In the genomic region with DNA sequence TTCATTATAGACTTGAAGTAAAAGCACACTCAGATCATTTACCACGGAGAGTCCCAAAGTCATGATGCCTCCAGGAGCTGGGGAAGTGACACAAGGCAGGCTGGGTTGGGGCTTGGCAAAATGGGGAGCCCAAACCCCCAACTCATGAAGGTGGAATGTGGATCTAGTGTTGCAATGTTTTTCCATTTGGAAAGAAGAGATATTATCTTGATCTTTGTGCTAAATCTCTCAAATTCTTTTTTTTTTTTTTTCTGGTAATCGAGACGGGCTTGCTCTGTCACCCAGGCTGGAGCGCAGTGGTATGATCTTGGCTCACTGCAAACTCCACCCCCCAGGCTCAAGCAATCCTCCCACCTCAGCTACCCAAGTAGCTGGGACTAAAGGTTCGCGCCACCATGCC, we compare ENCODE assay signal across 25 cellular contexts. TPM values are rescaled to one million over a fixed set of nuclear protein-coding genes. Genes with fewer than 3 reads are reported as not detected.
DNase-seq lines count a peak whose midpoint lies in the region; ATAC-seq, FAIRE-seq and TF ChIP-seq lines count a peak whose summit lies in the region.
"Had no signal": no experiment of that assay in that cellular context is flagged by ENCODE, and none has a peak within 500 bp of the region (broad histone marks: within the 10 kb centered on the region; RNA-seq: fewer than 3 reads in every experiment).

No MANE protein-coding gene starts in this region.

- H3K9ac ChIP-seq in PC-3 (ENCODE audit: low read length) (no peak overlapping the region), K562 (ENCODE audit: insufficient read depth in 1 of 2, low read depth in 2 of 2, low read length in 2 of 2) (no peak overlapping the region)

- ATAC-seq in GM23338 (no peak), PC-3 (no peak), K562 (no peak), natural killer cell (no peak)
- ATAC-seq: HCT116, Panc1 had no signal

- H3K4me3 ChIP-seq in GM23338 (no peak overlapping the region), PC-3 (ENCODE audit: low read length) (no peak overlapping the region), K562 (no peak overlapping the region)

- no peaks in the 10 kb centered on the region for H3K36me3 ChIP-seq in GM23338 (ENCODE audit: insufficient read depth)
- H3K36me3 ChIP-seq in PC-3 (ENCODE audit: low read depth, low read length), result no peaks in the 10 kb centered on the region
- no peaks in the 10 kb centered on the region for H3K36me3 ChIP-seq in K562 (ENCODE audit: control insufficient read depth, insufficient read depth, low read length)

- no peak overlapping the region for H3K27ac Mint-ChIP-seq in GM23338
- no peak overlapping the region for H3K27ac Mint-ChIP-seq in natural killer cell

- TF ChIP-seq EP300 in K562 (IDR thresholded peaks at IDR 0.05; ENCODE audit: low read length), result no peak

- in situ Hi-C loops in K562 (cut with MboI), result no loop called here

- H3K9me1 ChIP-seq in K562 (ENCODE audit: control insufficient read depth, insufficient read depth, low read length), result no peaks in the 10 kb centered on the region

- 6% methylated on average over 6 of the region's 6 CpGs for WGBS in K562 (ENCODE audit: insufficient coverage, low coverage, missing lambda C conversion rate)

- H3K4me1 ChIP-seq in GM23338 (ENCODE audit: insufficient read depth) (no peaks in the 10 kb centered on the region), PC-3 (ENCODE audit: insufficient read depth, low read length) (peaks cover 12% of the 10 kb centered on the region), K562 (replicated peaks in 1 of 2; ENCODE audit: control insufficient read depth in 2 of 2, insufficient read depth in 2 of 2, low read length in 2 of 2) (0 out of 5 replicates have a peak, but pooled peaks cover 0 to 2% of the 10 kb centered on the region in 2 experiments)

- H3K79me2 ChIP-seq in GM23338 (replicated peaks; ENCODE audit: insufficient read depth) (no peaks in the 10 kb centered on the region), PC-3 (ENCODE audit: low read length) (no peaks in the 10 kb centered on the region), K562 (ENCODE audit: control insufficient read depth, insufficient read depth, low read length) (no peaks in the 10 kb centered on the region)

- peaks cover 8% of the 10 kb centered on the region for H3K4me1 Mint-ChIP-seq in GM23338
- H3K4me1 Mint-ChIP-seq in natural killer cell, result no peaks in the 10 kb centered on the region

- H3K9me2 ChIP-seq in GM23338 (ENCODE audit: insufficient read depth), result 0 out of 2 replicates have a peak, but pooled peaks cover 2% of the 10 kb centered on the region
- no peaks in the 10 kb centered on the region for H3K9me2 ChIP-seq in PC-3 (replicated peaks; ENCODE audit: low read length)

- H3K4me2 ChIP-seq in GM23338, result no peak overlapping the region
- H3K4me2 ChIP-seq in PC-3 (ENCODE audit: low read length), result peak overlapping the region; percentile 31; the same call in 1 of the 2 replicates
- no peak overlapping the region for H3K4me2 ChIP-seq in K562 (ENCODE audit: insufficient read depth, low read length)

- H3K27ac ChIP-seq in GM23338 (ENCODE audit: low read depth) (no peak overlapping the region), PC-3 (ENCODE audit: low read length) (peak overlapping the region; percentile 18; the same call in 1 of the 2 replicates), K562 (ENCODE audit: extremely low read depth, low read depth, low read length) (no peak overlapping the region)
- H3K27ac ChIP-seq: HL-60, RWPE1 had no signal

- no peaks in the 10 kb centered on the region for H4K20me1 ChIP-seq in GM23338 (replicated peaks; ENCODE audit: insufficient read depth)
- no peaks in the 10 kb centered on the region for H4K20me1 ChIP-seq in PC-3 (ENCODE audit: low read length)
- no peaks in the 10 kb centered on the region for H4K20me1 ChIP-seq in K562 (replicated peaks; ENCODE audit: control insufficient read depth, insufficient read depth, low read length)

- no peak for FAIRE-seq in K562 (lab: Jason Lieb, UNC)
- FAIRE-seq: H1 had no signal

- peak overlapping the region; percentile 47; the same call in 1 of the 2 replicates for H2AFZ ChIP-seq in GM23338
- H2AFZ ChIP-seq in PC-3 (ENCODE audit: low read length), result 0 out of 2 replicates have a peak overlapping the region, but pooled peaks have one; percentile 26
- H2AFZ ChIP-seq in K562 (ENCODE audit: low read depth, low read length), result no peak overlapping the region

- H3K4me3 Mint-ChIP-seq in GM23338 (no peak overlapping the region), natural killer cell (no peak overlapping the region)

- BruUV-seq in PC-3 (replicated peaks; lab: Mats Ljungman, UMichigan), result no TSS peak
- BruUV-seq in K562 (replicated peaks; lab: Mats Ljungman, UMichigan), result no TSS peak

- no peak for TF ChIP-seq POLR2A in K562 (conservative IDR thresholded peaks at IDR 0.05)

- H3K36me3 Mint-ChIP-seq in GM23338 (ENCODE audit: low read depth) (no peaks in the 10 kb centered on the region; the same call in 2 of the 3 replicates), natural killer cell (no peaks in the 10 kb centered on the region)

- no peak for TF ChIP-seq RAD21 in K562 (CRISPR knock-in tag; conservative IDR thresholded peaks at IDR 0.05 in 1 of 2, IDR thresholded peaks at IDR 0.05 in 1 of 2)

- intact Hi-C loops in PC-3 (cut with micrococcal nuclease), result no loop called here
- intact Hi-C loops in K562 (cut with micrococcal nuclease), result no loop called here
- intact Hi-C loops in natural killer cell (cut with micrococcal nuclease), result no loop called here

- no peaks in the 10 kb centered on the region for H3F3A ChIP-seq in GM23338 (replicated peaks; ENCODE audit: low read depth)
- H3F3A ChIP-seq in PC-3 (ENCODE audit: low read length, unreplicated experiment), result no peaks in the 10 kb centered on the region

- H3K9me3 ChIP-seq in PC-3 (ENCODE audit: low read length) (no peaks in the 10 kb centered on the region), K562 (replicated peaks; ENCODE audit: control insufficient read depth, insufficient read depth, low read depth, low read length) (no peaks in the 10 kb centered on the region)

- no peaks in the 10 kb centered on the region for H3K27me3 ChIP-seq in GM23338 (ENCODE audit: insufficient read depth)
- no peaks in the 10 kb centered on the region for H3K27me3 ChIP-seq in PC-3 (ENCODE audit: low read length)
- peaks cover 33 to 68% of the 10 kb centered on the region in 2 experiments for H3K27me3 ChIP-seq in K562 (ENCODE audit: control insufficient read depth in 2 of 2, insufficient read depth in 2 of 2, low read length in 2 of 2)

- POLR2A ChIA-PET in PC-3 (lab: Charles Lee; ENCODE audit: unreplicated experiment), result no interaction called here
- POLR2A ChIA-PET in K562 (lab: Yijun Ruan, JAX), result no interaction called here

- H3K9me3 Mint-ChIP-seq in GM23338 (peaks cover 11% of the 10 kb centered on the region), natural killer cell (no peaks in the 10 kb centered on the region)

- DNase-seq in GM23338 (ENCODE audit: low spot score), result no peak
- DNase-seq in PC-3, result peak; percentile 12
- no peak for DNase-seq in K562 (ENCODE audit: extremely low read depth in 1 of 4, low spot score in 3 of 4)
- DNase-seq in Ammon's horn (ENCODE audit: low spot score), result no peak
- DNase-seq in activated T-cell treated with anti-CD3 and anti-CD28 coated beads for 4 hours, result no peak
- DNase-seq in natural killer cell, result no peak
- no peak for DNase-seq in GDM1 (lab: John Stamatoyannopoulos, UW)
- DNase-seq: Calu3; DMS79 treated with DMSO at 0.1 percent for 48 hours; Karpas-422; MV-4-11; NCI-H1105; NCI-H1436 treated with DMSO at 0.1 percent for 48 hours; NCI-H187 treated with DMSO at 0.1 percent for 48 hours; NK-92 treated with Interleukin-12 subunit alpha and Interleukin-12 subunit beta, amount 100 ng/mL, for 24 hours; SHP77 had no signal

- TF ChIP-seq CTCF in GM23338 (conservative IDR thresholded peaks at IDR 0.05; ENCODE audit: low read depth in 2 of 2) (no peak), PC-3 (conservative IDR thresholded peaks at IDR 0.05; ENCODE audit: low read depth, low read length) (no peak), K562 (IDR thresholded peaks at IDR 0.05 in 2 of 3, conservative IDR thresholded peaks at IDR 0.05 in 1 of 3; ENCODE audit: insufficient read depth in 2 of 3, low read depth in 1 of 3, low read length in 3 of 3) (no peak), natural killer cell (IDR thresholded peaks at IDR 0.05) (no peak)

- H3K27me3 Mint-ChIP-seq in GM23338 (ENCODE audit: insufficient read depth, low read depth, poor library complexity) (peaks cover 8% of the 10 kb centered on the region), natural killer cell (ENCODE audit: low read depth in 2 of 2) (peaks cover 18 to 33% of the 10 kb centered on the region in 2 donors)

- CTCF ChIA-PET in PC-3 (lab: Charles Lee) (no interaction called here), K562 (lab: Yijun Ruan, JAX; ENCODE audit: low intra/inter-chr PET ratio) (no interaction called here)

RNA-seq across cellular contexts. Expression of a gene that starts 7.5 kb away (rescaled TPM):
- 0.07 TPM in 1 of 2 replicates, not detected in the other for total RNA-seq in GM23338 (2014; rRNA removed; shearing (Covaris generic))
- polyA plus RNA-seq in GM23338 (2016; fragmentation: Nextera tagmentation; extraction: Ambion mirVana) (not detected in 2 replicates), K562 (2011; rRNA removed) (not detected in 2 replicates), K562 (2014; fragmentation: Illumina TruSeq; extraction: Trizol) (not detected in 2 replicates), K562 (2014; fragmentation: Nextera tagmentation; extraction: Ambion mirVana) (not detected), K562 (2014; rRNA removed) (not detected in 2 replicates)
- total RNA-seq in PC-3 (2014; rRNA removed) (0.04 TPM in 1 of 2 replicates, not detected in the other), K562 (2014; rRNA removed) (not detected in 2 replicates), K562 (2014; rRNA removed; fragmentation: Illumina TruSeq; extraction: Trizol) (not detected in 2 replicates), K562 (2015; rRNA removed; fragmentation: Illumina TruSeq; extraction: Trizol) (not detected in 2 replicates), K562 (2021) (not detected in 2 replicates), natural killer cell (not detected)
- not detected in 2 replicates for total RNA-seq in K562 (2011; cell fraction: chromatin; rRNA removed; ENCODE audit: low replicate concordance)
- not detected in 2 replicates for total RNA-seq in K562 (2011; cell fraction: nucleolus; rRNA removed)
- total RNA-seq in K562 (2011; cell fraction: nucleoplasm; rRNA removed), result not detected in 2 replicates
- not detected in 2 replicates for polyA plus RNA-seq in K562 (2011; cell fraction: cytosol; rRNA removed)
- not detected in 2 replicates for polyA plus RNA-seq in K562 (2011; cell fraction: nucleus; rRNA removed)
- not detected in 2 replicates for polyA plus RNA-seq in K562 (2012)
- polyA minus RNA-seq in K562 (2011; rRNA and poly(A)+ RNA removed), result not detected in 2 replicates
- not detected in 2 replicates for polyA minus RNA-seq in K562 (2011; cell fraction: cytosol; rRNA and poly(A)+ RNA removed)
- polyA minus RNA-seq in K562 (2011; cell fraction: nucleus; rRNA and poly(A)+ RNA removed), result not detected in 2 replicates
- total RNA-seq: A673; Calu3; H1; HT-29; T-helper 1 cell treated with Interleukin-12 subunit alpha and Interleukin-12 subunit beta and Interleukin-4 antibody, amounts not matched to agents 30 ng/mL and 1 ng/mL, for 36 hours had no signal
- polyA plus RNA-seq: BJ, H1 had no signal

RNA-seq across cellular contexts. Expression of a gene that starts 47.3 kb away (rescaled TPM):
- 0.43 and 0.76 TPM in 2 replicates for total RNA-seq in GM23338 (2014; rRNA removed; shearing (Covaris generic))
- 0.70 and 0.95 TPM in 2 replicates for polyA plus RNA-seq in GM23338 (2016; fragmentation: Nextera tagmentation; extraction: Ambion mirVana)
- total RNA-seq in PC-3 (2014; rRNA removed), result 0.15 TPM in 1 of 2 replicates, not detected in the other
- not detected in 2 replicates for total RNA-seq in K562 (2011; cell fraction: chromatin; rRNA removed; ENCODE audit: low replicate concordance)
- not detected in 2 replicates for total RNA-seq in K562 (2011; cell fraction: nucleolus; rRNA removed)
- total RNA-seq in K562 (2011; cell fraction: nucleoplasm; rRNA removed), result not detected in 2 replicates
- not detected in 2 replicates for total RNA-seq in K562 (2014; rRNA removed)
- not detected in 2 replicates for total RNA-seq in K562 (2014; rRNA removed; fragmentation: Illumina TruSeq; extraction: Trizol)
- total RNA-seq in K562 (2015; rRNA removed; fragmentation: Illumina TruSeq; extraction: Trizol), result not detected in 2 replicates
- total RNA-seq in K562 (2021), result not detected in 2 replicates
- polyA plus RNA-seq in K562 (2011; rRNA removed), result not detected in 2 replicates
- not detected in 2 replicates for polyA plus RNA-seq in K562 (2011; cell fraction: cytosol; rRNA removed)
- polyA plus RNA-seq in K562 (2011; cell fraction: nucleus; rRNA removed), result not detected in 2 replicates
- polyA plus RNA-seq in K562 (2012), result not detected in 2 replicates
- polyA plus RNA-seq in K562 (2014; fragmentation: Illumina TruSeq; extraction: Trizol), result not detected in 2 replicates
- polyA plus RNA-seq in K562 (2014; fragmentation: Nextera tagmentation; extraction: Ambion mirVana), result not detected
- not detected in 2 replicates for polyA plus RNA-seq in K562 (2014; rRNA removed)
- not detected in 2 replicates for polyA minus RNA-seq in K562 (2011; rRNA and poly(A)+ RNA removed)
- not detected in 2 replicates for polyA minus RNA-seq in K562 (2011; cell fraction: cytosol; rRNA and poly(A)+ RNA removed)
- polyA minus RNA-seq in K562 (2011; cell fraction: nucleus; rRNA and poly(A)+ RNA removed), result not detected in 2 replicates
- not detected for total RNA-seq in natural killer cell
- total RNA-seq: A673; Calu3; HT-29; T-helper 1 cell treated with Interleukin-12 subunit alpha and Interleukin-12 subunit beta and Interleukin-4 antibody, amounts not matched to agents 30 ng/mL and 1 ng/mL, for 36 hours had no signal

RNA-seq across cellular contexts. Expression of a gene that starts 56.4 kb away (rescaled TPM):
- total RNA-seq in GM23338 (2014; rRNA removed; shearing (Covaris generic)), result 1.5 and 4.5 TPM in 2 replicates
- polyA plus RNA-seq in GM23338 (2016; fragmentation: Nextera tagmentation; extraction: Ambion mirVana) (1.1 and 1.6 TPM in 2 replicates), K562 (2011; rRNA removed) (not detected in 2 replicates), K562 (2014; fragmentation: Illumina TruSeq; extraction: Trizol) (not detected in 2 replicates), K562 (2014; fragmentation: Nextera tagmentation; extraction: Ambion mirVana) (not detected), K562 (2014; rRNA removed) (0.07 TPM in 1 of 2 replicates, not detected in the other)
- total RNA-seq in PC-3 (2014; rRNA removed) (not detected in 2 replicates), K562 (2014; rRNA removed) (not detected in 2 replicates), K562 (2014; rRNA removed; fragmentation: Illumina TruSeq; extraction: Trizol) (not detected in 2 replicates), K562 (2015; rRNA removed; fragmentation: Illumina TruSeq; extraction: Trizol) (not detected in 2 replicates), K562 (2021) (not detected in 2 replicates), natural killer cell (not detected)
- total RNA-seq in K562 (2011; cell fraction: chromatin; rRNA removed; ENCODE audit: low replicate concordance), result not detected in 2 replicates
- not detected in 2 replicates for total RNA-seq in K562 (2011; cell fraction: nucleolus; rRNA removed)
- total RNA-seq in K562 (2011; cell fraction: nucleoplasm; rRNA removed), result not detected in 2 replicates
- not detected in 2 replicates for polyA plus RNA-seq in K562 (2011; cell fraction: cytosol; rRNA removed)
- polyA plus RNA-seq in K562 (2011; cell fraction: nucleus; rRNA removed), result not detected in 2 replicates
- not detected in 2 replicates for polyA plus RNA-seq in K562 (2012)
- not detected in 2 replicates for polyA minus RNA-seq in K562 (2011; rRNA and poly(A)+ RNA removed)
- polyA minus RNA-seq in K562 (2011; cell fraction: cytosol; rRNA and poly(A)+ RNA removed), result not detected in 2 replicates
- not detected in 2 replicates for polyA minus RNA-seq in K562 (2011; cell fraction: nucleus; rRNA and poly(A)+ RNA removed)
- total RNA-seq: A673; Calu3; HT-29; T-helper 1 cell treated with Interleukin-12 subunit alpha and Interleukin-12 subunit beta and Interleukin-4 antibody, amounts not matched to agents 30 ng/mL and 1 ng/mL, for 36 hours had no signal
- polyA plus RNA-seq: BJ had no signal
